16 cellular contexts compared by ENCODE assay signal in genomic region chr9:93952119-93952783, GRCh38. TPM values are rescaled to one million over a fixed set of nuclear protein-coding genes. Genes with fewer than 3 reads are reported as not detected.
DNase-seq lines count a peak whose midpoint lies in the region; ATAC-seq and TF ChIP-seq lines count a peak whose summit lies in the region.
"Had no signal": no experiment of that assay in that cellular context is flagged by ENCODE, and none has a peak within 500 bp of the region (broad histone marks: within the 10 kb centered on the region; RNA-seq: fewer than 3 reads in every experiment).

No MANE protein-coding gene starts in this region.

- DNase-seq in heart left ventricle: no peak
- DNase-seq in left ventricle myocardium superior: no peak
- no peak for DNase-seq in mammary epithelial cell
- DNase-seq in naive thymus-derived CD4-positive, alpha-beta T cell: no peak
- DNase-seq in tibial artery: no peak
- no peak for DNase-seq in AML-193 (lab: John Stamatoyannopoulos, UW)
- DNase-seq in kidney glomerular epithelial cell (lab: John Stamatoyannopoulos, UW): no peak
- DNase-seq: activated effector memory CD4-positive, alpha-beta T cell treated with Interleukin-2 at 50 U/mL for 16 hours; GDM1; left lung; NCI-H1092 had no signal

- peak overlapping the region; percentile 99 for H3K4me2 ChIP-seq in mammary epithelial cell (ENCODE audit: insufficient read depth, low read depth, low read length)

- POLR2A ChIA-PET in naive thymus-derived CD4-positive, alpha-beta T cell (lab: Charles Lee): no interaction called here

- peak overlapping the region in 10 of 12 donors; percentile 37 to 61 (median 49) for H3K4me3 ChIP-seq in heart left ventricle
- H3K4me3 ChIP-seq in mammary epithelial cell (replicated peaks in 1 of 3; ENCODE audit: insufficient read depth in 1 of 3, low read depth in 2 of 3, low read length in 3 of 3): peak overlapping the region in 1 of 3 experiments; percentile 11
- peak overlapping the region; percentile 41 for H3K4me3 ChIP-seq in naive thymus-derived CD4-positive, alpha-beta T cell (ENCODE audit: low read length)
- peak overlapping the region; percentile 45 to 61 for H3K4me3 ChIP-seq in tibial artery

- dilution Hi-C loops in mammary epithelial cell (cut with HindIII; ENCODE audit: low sequenced_read_pairs): no loop called here

- WGBS in heart left ventricle, 4 donors: 2 to 5% (median 3%) methylated on average over 32 to 39 of the region's 39 CpGs
- 10% methylated on average over 13 of the region's 39 CpGs for WGBS in mammary epithelial cell (ENCODE audit: low coverage, missing lambda C conversion rate)

- H4K20me1 ChIP-seq in mammary epithelial cell (ENCODE audit: insufficient read depth, low read length): peaks cover 8% of the 10 kb centered on the region

- peak overlapping the region; percentile 20 to 89 (median 75) for H3K4me3 Mint-ChIP-seq in naive thymus-derived CD4-positive, alpha-beta T cell

- H3K4me1 Mint-ChIP-seq in naive thymus-derived CD4-positive, alpha-beta T cell: peaks cover 29 to 52% (median 47%) of the 10 kb centered on the region in 7 donors

- no TSS peak for BruUV-seq in mammary epithelial cell (replicated peaks; lab: Mats Ljungman, UMichigan)

- TF ChIP-seq POLR2A in heart left ventricle (IDR thresholded peaks at IDR 0.05): no peak

- H3K36me3 ChIP-seq in heart left ventricle (no peaks in the 10 kb centered on the region), mammary epithelial cell (ENCODE audit: insufficient read depth, low read length) (no peaks in the 10 kb centered on the region), tibial artery (no peaks in the 10 kb centered on the region)
- no peaks in the 10 kb centered on the region for H3K36me3 ChIP-seq in naive thymus-derived CD4-positive, alpha-beta T cell (ENCODE audit: control insufficient read depth in 2 of 3, insufficient read depth in 3 of 3, low read length in 3 of 3)
- H3K36me3 ChIP-seq: left lung had no signal

- peaks cover 63 to 78% (median 70%) of the 10 kb centered on the region in 5 donors for H3K27me3 Mint-ChIP-seq in naive thymus-derived CD4-positive, alpha-beta T cell

- in situ Hi-C loops in mammary epithelial cell (cut with MboI; ENCODE audit: low sequenced_read_pairs in 2 of 2): loop anchor here in 1 of 2 donors (25.0 kb wide), 1 partner anchor 265 kb away; no protein-coding TSS in a partner anchor

- H3K36me3 Mint-ChIP-seq in naive thymus-derived CD4-positive, alpha-beta T cell: peaks cover 0 to 15% (median 4%) of the 10 kb centered on the region in 5 donors

- peaks cover 8 to 66% (median 45%) of the 10 kb centered on the region in 12 donors for H3K4me1 ChIP-seq in heart left ventricle
- peaks cover 24% of the 10 kb centered on the region for H3K4me1 ChIP-seq in mammary epithelial cell (ENCODE audit: insufficient read depth, low read length)
- H3K4me1 ChIP-seq in naive thymus-derived CD4-positive, alpha-beta T cell (ENCODE audit: control insufficient read depth in 2 of 2, insufficient read depth in 2 of 2, low read length in 2 of 2): peaks cover 10 to 39% of the 10 kb centered on the region in 2 donors
- H3K4me1 ChIP-seq in tibial artery: peaks cover 0 to 71% (median 53%) of the 10 kb centered on the region in 4 donors

- H3K9me3 Mint-ChIP-seq in naive thymus-derived CD4-positive, alpha-beta T cell: peaks cover 0 to 8% (median 0%) of the 10 kb centered on the region in 11 donors

- ATAC-seq in heart left ventricle (no peak), left ventricle myocardium superior (no peak), HG03460 (IDR thresholded peaks at IDR 0.05; ENCODE audit: unreplicated experiment) (no peak)
- ATAC-seq in naive thymus-derived CD4-positive, alpha-beta T cell: no peak

- H3K27me3 ChIP-seq in heart left ventricle: peaks cover 73 to 97% (median 95%) of the 10 kb centered on the region in 9 donors
- H3K27me3 ChIP-seq in mammary epithelial cell (ENCODE audit: insufficient read depth, low read length): peaks cover 79% of the 10 kb centered on the region
- peaks cover 4 to 45% of the 10 kb centered on the region in 2 donors for H3K27me3 ChIP-seq in naive thymus-derived CD4-positive, alpha-beta T cell (ENCODE audit: control insufficient read depth in 2 of 2, insufficient read depth in 2 of 2, low read length in 2 of 2)
- H3K27me3 ChIP-seq in tibial artery: peaks cover 0 to 98% of the 10 kb centered on the region in 2 donors

- no peak overlapping the region for H3K9ac ChIP-seq in mammary epithelial cell (ENCODE audit: insufficient read depth, low read length)

- no peaks in the 10 kb centered on the region for H3K79me2 ChIP-seq in mammary epithelial cell (ENCODE audit: insufficient read depth, low read length)

- peak overlapping the region in 1 of 9 donors; percentile 49 for H3K27ac Mint-ChIP-seq in naive thymus-derived CD4-positive, alpha-beta T cell
- H3K27ac Mint-ChIP-seq: progenitor cell of endocrine pancreas had no signal

- no peak overlapping the region for H2AFZ ChIP-seq in mammary epithelial cell (ENCODE audit: low read depth, low read length)

- H3K9me3 ChIP-seq in heart left ventricle: no peaks in the 10 kb centered on the region
- H3K9me3 ChIP-seq in mammary epithelial cell (replicated peaks; ENCODE audit: insufficient read depth, low read length): no peaks in the 10 kb centered on the region
- no peaks in the 10 kb centered on the region for H3K9me3 ChIP-seq in naive thymus-derived CD4-positive, alpha-beta T cell (ENCODE audit: control insufficient read depth in 2 of 3, low read length in 3 of 3)
- no peaks in the 10 kb centered on the region for H3K9me3 ChIP-seq in tibial artery
- H3K9me3 ChIP-seq: left lung had no signal

- TF ChIP-seq CTCF in heart left ventricle (IDR thresholded peaks at IDR 0.05) (no peak), mammary epithelial cell (conservative IDR thresholded peaks at IDR 0.05 in 1 of 2, IDR thresholded peaks at IDR 0.05 in 1 of 2; ENCODE audit: extremely low read depth in 1 of 2, insufficient read depth in 1 of 2, low read depth in 1 of 2, low read length in 2 of 2) (no peak), tibial artery (IDR thresholded peaks at IDR 0.05) (no peak)

- H3K27ac ChIP-seq in heart left ventricle: no peak overlapping the region
- no peak overlapping the region for H3K27ac ChIP-seq in mammary epithelial cell (ENCODE audit: insufficient read depth, low read depth, low read length)
- no peak overlapping the region for H3K27ac ChIP-seq in naive thymus-derived CD4-positive, alpha-beta T cell (ENCODE audit: low read depth, low read length)
- no peak overlapping the region for H3K27ac ChIP-seq in tibial artery
- H3K27ac ChIP-seq: left lung, RWPE1 had no signal

- CTCF ChIA-PET in mammary epithelial cell (lab: Charles Lee; ENCODE audit: low non-redundant PET): no interaction called here
- CTCF ChIA-PET in naive thymus-derived CD4-positive, alpha-beta T cell (lab: Charles Lee): interaction anchor here (1.4 kb wide), 1 partner anchor 10 kb away, joined by 3 read pairs; no protein-coding TSS in a partner anchor

- intact Hi-C loops in heart left ventricle (cut with DNase I): loop anchor here in 1 of 10 donors (10.0 kb wide), 1 partner anchor 137 kb away; no protein-coding TSS in a partner anchor
- intact Hi-C loops in left ventricle myocardium superior (cut with micrococcal nuclease): no loop called here
- intact Hi-C loops in mammary epithelial cell (cut with micrococcal nuclease): no loop called here
- intact Hi-C loops in naive thymus-derived CD4-positive, alpha-beta T cell (cut with micrococcal nuclease): no loop called here
- intact Hi-C loops in tibial artery (cut with DNase I; ENCODE audit: low total_unique reads): no loop called here

RNA-seq across cellular contexts. Expression of gene BARX1, which starts 2.9 kb away (rescaled TPM):
- not detected for total RNA-seq in heart left ventricle
- polyA plus RNA-seq in heart left ventricle: not detected
- not detected for total RNA-seq in left ventricle myocardium superior
- total RNA-seq in mammary epithelial cell: not detected
- 0.07 TPM for polyA plus RNA-seq in mammary epithelial cell
- polyA minus RNA-seq in mammary epithelial cell: not detected
- under 1 TPM in 2 of 5 experiments, not detected in 3; 0.19 to 0.56 TPM for total RNA-seq in naive thymus-derived CD4-positive, alpha-beta T cell
- not detected for polyA plus RNA-seq in naive thymus-derived CD4-positive, alpha-beta T cell
- total RNA-seq: fibroblast of villous mesenchyme, HT-29, left lung had no signal
